ENCODE assay signal across 8 cellular contexts in genomic region chr5:136132557-136133415, GRCh38. TPM values are rescaled to one million over a fixed set of nuclear protein-coding genes. Genes with fewer than 3 reads are reported as not detected.
A peak's percentile ranks its signal among the peaks of the same experiment; 100 is the strongest.
DNase-seq lines count a peak whose midpoint lies in the region; ATAC-seq and TF ChIP-seq lines count a peak whose summit lies in the region.

Gene SMAD5, plus strand, starts transcription at chr5:136132845. Its CDS starts 20,916 bp downstream, at chr5:136153761.

- peaks cover 0 to 45% of the 10 kb centered on the region in 2 donors for H3K4me1 ChIP-seq in right atrium auricular region
- H3K4me1 ChIP-seq in psoas muscle, result peaks cover 37% of the 10 kb centered on the region
- peaks cover 3% of the 10 kb centered on the region for H3K4me1 ChIP-seq in urinary bladder (ENCODE audit: insufficient read depth)

- H3K27me3 ChIP-seq in right atrium auricular region (no peaks in the 10 kb centered on the region), psoas muscle (ENCODE audit: insufficient read depth in 3 of 3, low read length in 2 of 3) (no peaks in the 10 kb centered on the region)

- H3K9me3 ChIP-seq in right atrium auricular region (no peaks in the 10 kb centered on the region), psoas muscle (no peaks in the 10 kb centered on the region)

- peak; percentile 98 for DNase-seq in GM13977 (ENCODE audit: low spot score)
- peak; percentile 89 for DNase-seq in NCI-H1436 (lab: John Stamatoyannopoulos, UW)
- peak; percentile 37 to 92 (median 62) for DNase-seq in T-helper 2 cell
- peak; percentile 93 for DNase-seq in right atrium auricular region (ENCODE audit: low spot score)
- DNase-seq in psoas muscle, result peak; percentile 97 to 98

- WGBS in psoas muscle, 3 donors, result 0 to 1% (median 0%) methylated on average over 55 to 93 of the region's 93 CpGs
- WGBS in urinary bladder, result under 1% methylated on average over 93 of the region's 93 CpGs

- no peaks in the 10 kb centered on the region for H3K36me3 ChIP-seq in right atrium auricular region
- no peaks in the 10 kb centered on the region for H3K36me3 ChIP-seq in psoas muscle (ENCODE audit: insufficient read depth in 1 of 2, low read depth in 1 of 2)
- H3K36me3 ChIP-seq in urinary bladder (ENCODE audit: insufficient read depth), result no peaks in the 10 kb centered on the region

- ATAC-seq in HG02798 (IDR thresholded peaks at IDR 0.05; ENCODE audit: poor library complexity, unreplicated experiment) (peak; percentile 97), psoas muscle (peak; percentile 99)

- in situ Hi-C loops in GM13977 (cut with MboI; ENCODE audit: low pct_unique_long_range_greater_than_20kb, low sequenced_read_pairs, unreplicated experiment), result no loop called here

- TF ChIP-seq CTCF in GM13977 (IDR thresholded peaks at IDR 0.05; ENCODE audit: extremely low read depth, insufficient read depth, missing control alignments) (no peak), right atrium auricular region (IDR thresholded peaks at IDR 0.05) (no peak), psoas muscle (IDR thresholded peaks at IDR 0.05) (no peak)

- H3K27ac ChIP-seq in angular gyrus (ENCODE audit: low read depth, low read length) (peak within 1 kb of the TSS; percentile 87), right atrium auricular region (peak within 1 kb of the TSS; percentile 96 to 98), psoas muscle (peak within 1 kb of the TSS; percentile 93), urinary bladder (ENCODE audit: low read depth) (peak within 1 kb of the TSS; percentile 98)

- intact Hi-C loops in psoas muscle (cut with DNase I), result loop anchor here in 1 of 2 donors (1.0 kb wide), 1 partner anchor 50 kb away; no protein-coding TSS in a partner anchor

- H3K4me3 ChIP-seq in right atrium auricular region (peak within 1 kb of the TSS; percentile 89 to 90), psoas muscle (peak within 1 kb of the TSS; percentile 91), urinary bladder (ENCODE audit: low read depth, low read length) (peak within 1 kb of the TSS; percentile 90)

RNA-seq across cellular contexts. Expression of gene SMAD5, which starts in this region (rescaled TPM):
- total RNA-seq in right atrium auricular region (10 to 100 TPM; 25.0 to 26.7 TPM), psoas muscle (10 to 100 TPM; 35.8 to 49.6 (median 39.8) TPM), urinary bladder (167 TPM)
- polyA plus RNA-seq in psoas muscle (10 to 100 TPM in 1 of 3 donors, 1 to 10 TPM in 2; 9.2 to 22.5 (median 9.8) TPM), urinary bladder (20.4 TPM)

Comparison
In these comparisons a context has a peak if more than half of its experiments do, and no peak if none do; other contexts are left out.
1. Peak in every context shown above with its lines: DNase-seq, ATAC-seq, H3K4me3 ChIP-seq and H3K27ac ChIP-seq.